8 cellular contexts compared by ENCODE assay signal in the genomic region with DNA sequence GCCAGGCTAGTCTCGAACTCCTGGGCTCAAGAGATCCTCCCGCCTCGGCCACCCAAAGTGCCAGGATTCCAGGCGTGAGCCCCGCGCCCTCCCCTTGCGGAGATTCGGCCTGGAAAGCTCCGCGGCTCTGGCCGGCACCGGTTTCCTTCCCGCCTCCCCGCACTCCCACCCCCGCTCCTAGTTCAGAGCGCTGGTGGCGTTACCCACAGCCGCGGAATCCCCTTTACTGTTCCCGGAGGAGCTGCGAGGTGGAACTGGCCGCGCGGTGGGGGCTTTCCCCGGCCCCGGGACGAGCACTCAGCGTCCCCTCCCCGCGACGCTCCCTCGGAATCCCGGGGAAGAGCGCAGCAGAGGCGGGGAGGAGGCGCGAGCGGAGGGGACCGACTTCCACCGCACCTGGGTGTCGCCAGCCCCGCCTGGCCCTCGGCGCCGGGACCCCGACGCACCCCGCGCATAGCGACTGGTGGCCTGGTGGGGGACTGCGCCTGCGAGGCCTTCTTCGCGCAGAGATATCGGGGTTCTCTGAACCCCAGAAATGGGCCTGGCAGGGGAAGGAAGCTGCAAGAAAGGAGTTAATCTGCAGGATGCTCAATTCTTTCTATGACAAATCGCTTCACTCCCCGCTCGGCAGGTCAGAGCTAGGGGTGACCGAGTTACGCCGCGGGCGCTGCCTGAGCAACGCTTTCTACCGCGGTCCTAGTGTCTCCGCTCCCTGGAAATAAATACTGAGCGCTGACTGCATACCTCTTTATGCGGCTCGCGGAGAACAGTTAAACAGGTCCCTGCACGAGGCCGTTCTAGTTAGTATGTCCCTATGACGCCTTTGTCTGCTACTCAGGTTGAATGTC. TPM values are rescaled to one million over a fixed set of nuclear protein-coding genes. Genes with fewer than 3 reads are reported as not detected.
A peak's percentile ranks its signal among the peaks of the same experiment; 100 is the strongest.
DNase-seq lines count a peak whose midpoint lies in the region; ATAC-seq and TF ChIP-seq lines count a peak whose summit lies in the region.

No MANE protein-coding gene starts in this region.

- no peaks in the 10 kb centered on the region for H3K36me3 ChIP-seq in ES-I3 (ENCODE audit: insufficient read depth, low read length)
- no peaks in the 10 kb centered on the region for H3K36me3 ChIP-seq in effector memory CD4-positive, alpha-beta T cell (ENCODE audit: control insufficient read depth, insufficient read depth, low read length)
- H3K36me3 ChIP-seq in transverse colon, result no peaks in the 10 kb centered on the region

- H3K4me3 ChIP-seq in effector memory CD4-positive, alpha-beta T cell (ENCODE audit: insufficient read depth, low read depth, low read length, poor library complexity, severe bottlenecking), result peak overlapping the region; percentile 66
- H3K4me3 ChIP-seq in mononuclear cell (ENCODE audit: low read length), result peak overlapping the region; percentile 20
- H3K4me3 ChIP-seq in transverse colon, result peak overlapping the region; percentile 35 to 65 (median 59)

- CTCF ChIA-PET in HEK293T (lab: Yijun Ruan, JAX), result interaction anchor here (0.9 kb wide), 2 partner anchors 32 to 124 kb away, joined by 3 to 5 read pairs; no protein-coding TSS in a partner anchor

- no peak for TF ChIP-seq EP300 in transverse colon (IDR thresholded peaks at IDR 0.05; ENCODE audit: low read depth)

- DNase-seq in HEK293T (ENCODE audit: extremely low spot score), result peak; percentile 32
- peak; percentile 35 for DNase-seq in activated CD4-positive, alpha-beta T cell treated with anti-CD3 and anti-CD28 coated beads for 48 hours
- no peak for DNase-seq in effector memory CD4-positive, alpha-beta T cell
- DNase-seq in transverse colon, result peak; percentile 22
- no peak for DNase-seq in OCI-M2 (lab: John Stamatoyannopoulos, UW; ENCODE audit: unreplicated experiment)

- 5% methylated on average over 41 of the region's 74 CpGs; no CpG with 5 or more reads in 1 of the 2 donors for WGBS in transverse colon (ENCODE audit: low coverage in 1 of 2), 2 donors

- in situ Hi-C loops in transverse colon (cut with MboI; ENCODE audit: low pct_ligation_motif_present in 1 of 4, low pct_unique_long_range_greater_than_20kb in 1 of 4, low sequenced_read_pairs in 3 of 4), result no loop called here

- no peak overlapping the region for H3K27ac ChIP-seq in effector memory CD4-positive, alpha-beta T cell (ENCODE audit: insufficient read depth, low read length, poor library complexity, severe bottlenecking)
- H3K27ac ChIP-seq in transverse colon, result peak overlapping the region in 2 of 4 donors; percentile 18 to 53

- H3K4me1 ChIP-seq in ES-I3 (ENCODE audit: insufficient read depth, low read length) (no peaks in the 10 kb centered on the region), mononuclear cell (ENCODE audit: insufficient read depth, low read length) (peaks cover 21% of the 10 kb centered on the region), transverse colon (peaks cover 0 to 23% (median 19%) of the 10 kb centered on the region in 4 donors)
- peaks cover 14% of the 10 kb centered on the region for H3K4me1 ChIP-seq in effector memory CD4-positive, alpha-beta T cell (ENCODE audit: control insufficient read depth, insufficient read depth, low read length, poor library complexity, severe bottlenecking)

- no peaks in the 10 kb centered on the region for H3K9me3 ChIP-seq in ES-I3 (ENCODE audit: control insufficient read depth, insufficient read depth, low read length)
- H3K9me3 ChIP-seq in effector memory CD4-positive, alpha-beta T cell (ENCODE audit: control insufficient read depth, low read length), result no peaks in the 10 kb centered on the region
- H3K9me3 ChIP-seq in mononuclear cell (ENCODE audit: low read depth, low read length), result no peaks in the 10 kb centered on the region
- no peaks in the 10 kb centered on the region for H3K9me3 ChIP-seq in transverse colon

- intact Hi-C loops in transverse colon (cut with DNase I; ENCODE audit: low total_unique reads), result no loop called here

- ATAC-seq in GM21423 (IDR thresholded peaks at IDR 0.05; ENCODE audit: unreplicated experiment), result no peak

- POLR2A ChIA-PET in HEK293T (lab: Yijun Ruan, JAX), result interaction anchor here (1.5 kb wide), 1 partner anchor 12 kb away, joined by 11 read pairs; no protein-coding TSS in a partner anchor

- peak; percentile 11 to 24 (median 20) for TF ChIP-seq CTCF in transverse colon (IDR thresholded peaks at IDR 0.05)

- no peak for TF ChIP-seq POLR2A in transverse colon (IDR thresholded peaks at IDR 0.05)

- peaks cover 23% of the 10 kb centered on the region for H3K27me3 ChIP-seq in effector memory CD4-positive, alpha-beta T cell (replicated peaks; ENCODE audit: control insufficient read depth, insufficient read depth, low read length, poor library complexity, severe bottlenecking)
- H3K27me3 ChIP-seq in mononuclear cell (ENCODE audit: insufficient read depth, low read length) (peaks cover 52% of the 10 kb centered on the region), transverse colon (peaks cover 50% of the 10 kb centered on the region)

- H3K9ac ChIP-seq in ES-I3 (ENCODE audit: low read depth, low read length), result peak overlapping the region; percentile 54

TF ChIP-seq in HEK293T, 16 proteins besides CTCF, POLR2A, EP300 and RAD21:
- TF ChIP-seq HDGF (IDR thresholded peaks at IDR 0.05; ENCODE audit: borderline replicate concordance), result no peak
- no peak for TF ChIP-seq FOXM1 (IDR thresholded peaks at IDR 0.05; ENCODE audit: borderline replicate concordance)
- TF ChIP-seq FOXA1 (IDR thresholded peaks at IDR 0.05), result no peak
- TF ChIP-seq L3MBTL2 (conservative IDR thresholded peaks at IDR 0.05), result peak; percentile 42; the same call in 1 of the 2 replicates
- no peak for TF ChIP-seq NFRKB (IDR thresholded peaks at IDR 0.05)

RNA-seq across cellular contexts. Expression of gene SLC25A4, which starts 14.6 kb away (rescaled TPM):
- 2.1 TPM for total RNA-seq in mononuclear cell
- total RNA-seq in transverse colon, result 10 to 100 TPM; 20.9 to 57.6 (median 25.8) TPM

Comparison
In these comparisons a context has a peak if more than half of its experiments do, and no peak if none do; other contexts are left out.
1. DNase-seq: peak in HEK293T (single experiment), activated CD4-positive, alpha-beta T cell treated with anti-CD3 and anti-CD28 coated beads for 48 hours (single experiment) and transverse colon (single experiment); none in effector memory CD4-positive, alpha-beta T cell (0 of 3) and OCI-M2 (single experiment).
2. Peak in every context shown above with its lines, with median percentiles within 50 percentile points of each other: H3K4me3 ChIP-seq.